8 cellular contexts compared by ENCODE assay signal in the genomic region with DNA sequence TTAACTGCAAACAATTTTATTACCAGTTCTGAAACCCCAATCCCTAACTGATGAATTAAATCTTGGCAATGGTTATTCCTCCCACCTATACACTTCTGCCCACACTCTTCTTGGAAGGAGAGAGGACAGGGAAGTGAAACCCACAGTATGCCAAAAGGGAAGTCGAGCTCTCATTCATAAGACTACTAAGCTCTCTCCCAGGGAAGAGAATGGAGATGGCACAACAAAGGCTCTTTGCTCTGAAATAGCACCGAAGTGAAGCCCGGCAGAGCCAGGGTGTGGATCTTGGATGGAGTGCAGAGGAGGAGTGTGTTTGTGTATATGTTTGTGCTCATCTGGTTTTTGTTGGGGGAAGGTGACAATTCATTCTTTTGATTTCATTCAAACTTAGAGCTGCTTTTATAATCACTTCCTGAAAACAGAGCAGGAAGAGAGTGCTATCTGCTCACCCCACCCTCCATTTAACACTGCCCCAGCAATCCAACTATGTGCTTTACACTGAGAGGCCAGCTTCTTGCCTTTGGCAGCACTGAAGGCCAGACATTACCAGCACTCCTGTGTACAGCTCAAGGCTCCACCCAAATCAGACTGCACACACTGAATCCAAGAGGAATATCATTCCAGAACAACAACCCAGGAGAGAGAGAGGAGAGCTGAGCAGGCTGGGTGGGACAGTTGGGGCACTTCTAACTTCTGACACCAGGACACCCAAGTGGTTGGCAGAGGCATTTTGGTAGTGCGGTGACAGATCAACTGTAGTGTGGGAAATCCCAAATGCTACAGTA.
DNase-seq lines count a peak whose midpoint lies in the region; ATAC-seq and TF ChIP-seq lines count a peak whose summit lies in the region.

No MANE protein-coding gene starts in this region.

- no peaks in the 10 kb centered on the region for H3K27me3 ChIP-seq in esophagus squamous epithelium

- DNase-seq in SK-N-MC (ENCODE audit: low read depth, low spot score) (no peak), esophagus squamous epithelium (lab: John Stamatoyannopoulos, UW) (no peak), osteocyte (ENCODE audit: extremely low spot score, unreplicated experiment) (no peak), ACHN (no peak)
- no peak for DNase-seq in stimulated activated naive CD4-positive, alpha-beta T cell treated with Interleukin-2 at 50 U/mL for 16 hours (lab: John Stamatoyannopoulos, UW)

- no peaks in the 10 kb centered on the region for H3K9me3 ChIP-seq in SK-N-MC (ENCODE audit: low read depth, low read length)
- H3K9me3 ChIP-seq in esophagus squamous epithelium: no peaks in the 10 kb centered on the region

- peaks cover 17% of the 10 kb centered on the region for H3K36me3 Mint-ChIP-seq in osteocyte (ENCODE audit: unreplicated experiment)

- H3K36me3 ChIP-seq in SK-N-MC (ENCODE audit: insufficient read depth, low read length) (no peaks in the 10 kb centered on the region), esophagus squamous epithelium (peaks cover 0 to 30% (median 0%) of the 10 kb centered on the region in 3 donors)

- TF ChIP-seq CTCF in GM12873 (IDR thresholded peaks at IDR 0.05; ENCODE audit: insufficient read depth, low read depth, low read length, missing control alignments) (peak; percentile 18), esophagus squamous epithelium (IDR thresholded peaks at IDR 0.05) (peak in 1 of 6 experiments; percentile 28), osteocyte (IDR thresholded peaks at IDR 0.05) (no peak)

- 27 to 34% methylated on average over 4 of the region's 4 CpGs for WGBS in esophagus squamous epithelium, 2 donors

- ATAC-seq in HG03175 (IDR thresholded peaks at IDR 0.05; ENCODE audit: unreplicated experiment) (no peak), GM18511 (IDR thresholded peaks at IDR 0.05; ENCODE audit: unreplicated experiment) (no peak)

- H3K27ac Mint-ChIP-seq in osteocyte (ENCODE audit: unreplicated experiment): peak overlapping the region; percentile 50

- H3K9me3 Mint-ChIP-seq in osteocyte (ENCODE audit: unreplicated experiment): no peaks in the 10 kb centered on the region

- H3K27me3 Mint-ChIP-seq in osteocyte (ENCODE audit: unreplicated experiment): no peaks in the 10 kb centered on the region

- peaks cover 18% of the 10 kb centered on the region for H3K4me1 Mint-ChIP-seq in osteocyte (ENCODE audit: unreplicated experiment)

- peaks cover 20 to 34% (median 28%) of the 10 kb centered on the region in 3 donors for H3K4me1 ChIP-seq in esophagus squamous epithelium

- H3K27ac ChIP-seq in SK-N-MC: peak overlapping the region; percentile 75
- peak overlapping the region; percentile 77 to 93 (median 83) for H3K27ac ChIP-seq in esophagus squamous epithelium

- H3K4me3 ChIP-seq in SK-N-MC: peak overlapping the region; percentile 60
- H3K4me3 ChIP-seq in esophagus squamous epithelium: peak overlapping the region in 1 of 4 donors; percentile 49

- in situ Hi-C loops in ACHN (cut with HindIII; ENCODE audit: low pct_ligation_motif_present, low pct_unique_long_range_greater_than_20kb, low sequenced_read_pairs): no loop called here

- peak overlapping the region; percentile 47 for H3K9ac ChIP-seq in SK-N-MC (ENCODE audit: insufficient read length)

- intact Hi-C loops in esophagus squamous epithelium (cut with DNase I): no loop called here

- no peak overlapping the region for H3K4me3 Mint-ChIP-seq in osteocyte (ENCODE audit: unreplicated experiment)

- TF ChIP-seq POLR2A in esophagus squamous epithelium (IDR thresholded peaks at IDR 0.05): no peak
